Comparison of ENCODE assay signal across 1 cellular context in genomic region chr11:116994195-116994594, GRCh38.
TF ChIP-seq lines count a peak whose summit lies in the region.

No MANE protein-coding gene starts in this region.

TF ChIP-seq in GM23338, 12 proteins besides CTCF, POLR2A, EP300 and RAD21 (continued from another document):
- TF ChIP-seq ZNF462 (CRISPR knock-in tag; IDR thresholded peaks at IDR 0.05): no peak
- no peak for TF ChIP-seq POLR2AphosphoS5 (IDR thresholded peaks at IDR 0.05; ENCODE audit: low read depth)
- TF ChIP-seq JUNB (IDR thresholded peaks at IDR 0.05; ENCODE audit: unreplicated experiment): no peak
- no peak for TF ChIP-seq ZNF114 (CRISPR knock-in tag; IDR thresholded peaks at IDR 0.05)
- TF ChIP-seq EZH2 (IDR thresholded peaks at IDR 0.05; ENCODE audit: low read depth, unreplicated experiment): no peak
- TF ChIP-seq CREB1 (CRISPR knock-in tag; IDR thresholded peaks at IDR 0.05; ENCODE audit: low read depth): no peak
